ENCODE assay signal across 22 cellular contexts in genomic region chr3:196360586-196360985, GRCh38. TPM values are rescaled to one million over a fixed set of nuclear protein-coding genes. Genes with fewer than 3 reads are reported as not detected.
"Had no signal": no experiment of that assay in that cellular context is flagged by ENCODE, and none has a peak within 500 bp of the region (broad histone marks: within the 10 kb centered on the region; RNA-seq: fewer than 3 reads in every experiment).

No MANE protein-coding gene starts in this region.

- DNase-seq: effector memory CD8-positive, alpha-beta T cell; heart left ventricle; hippocampal formation; islet precursor cell; mammary epithelial cell; mucosa of descending colon; naive thymus-derived CD8-positive, alpha-beta T cell; sigmoid colon; stimulated activated CD4-positive, alpha-beta T cell treated with anti-CD3 and anti-CD28 coated beads, Interleukin-2, amount 100 ng/mL, for 24 hours; stimulated activated naive CD4-positive, alpha-beta T cell; stomach; substantia nigra; trophoblast cell had no signal

- H3K9me3 ChIP-seq: heart left ventricle, mucosa of descending colon, neutrophil, right atrium auricular region, sigmoid colon, stomach, thoracic aorta had no signal

- H3K4me3 ChIP-seq: heart left ventricle, mucosa of descending colon, right atrium auricular region, sigmoid colon, skin epidermis, stomach, thoracic aorta had no signal

- H3K27ac ChIP-seq: epithelial cell of prostate, heart left ventricle, neutrophil, right atrium auricular region, sigmoid colon, skin epidermis, stomach, thoracic aorta had no signal

- H3K27me3 ChIP-seq: heart left ventricle, neutrophil, right atrium auricular region, sigmoid colon, stomach had no signal

- H3K4me1 ChIP-seq: right atrium auricular region, sigmoid colon had no signal

RNA-seq across cellular contexts. Expression of gene TM4SF19, which starts 22.4 kb away (rescaled TPM):
- total RNA-seq: frontal cortex, left lobe of liver, mammary epithelial cell, mucosa of descending colon, right atrium auricular region, sigmoid colon, stomach, thoracic aorta, urinary bladder had no signal
- polyA plus RNA-seq: heart left ventricle, neural cell, sigmoid colon, urinary bladder had no signal
